Comparison of ENCODE assay signal across 2 cellular contexts in the genomic region with DNA sequence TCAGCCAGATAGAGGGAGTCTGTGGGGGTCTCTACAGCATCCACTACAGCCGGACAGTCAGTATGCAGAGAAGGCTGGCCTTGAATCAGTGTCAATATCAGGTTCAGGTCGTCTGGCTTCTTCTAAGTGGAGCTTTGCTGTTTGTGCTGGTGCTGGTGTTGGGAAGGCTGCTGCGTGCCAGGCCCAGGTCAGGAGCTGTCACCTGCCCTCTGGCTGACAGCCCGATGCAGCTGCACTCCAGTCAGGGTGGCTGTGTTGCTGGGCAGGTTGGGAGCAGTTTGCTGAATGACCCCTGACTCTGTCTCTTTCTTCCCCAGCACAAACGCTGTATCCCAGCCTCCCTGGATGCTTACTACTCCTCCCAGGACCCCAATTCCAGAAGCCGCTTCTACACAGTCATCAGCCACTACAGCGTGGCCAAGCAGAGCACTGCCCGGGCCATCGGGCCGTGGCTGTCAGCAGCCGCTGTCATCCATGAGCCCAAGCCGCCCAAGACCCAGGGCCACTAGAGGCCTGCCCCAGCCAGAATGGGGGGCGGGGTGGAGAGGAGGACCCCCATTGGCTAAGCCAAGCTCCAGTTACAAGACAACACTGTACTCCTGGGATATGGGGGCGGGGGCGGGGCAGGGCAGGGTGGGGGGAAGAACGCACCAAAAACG.
TF ChIP-seq lines count a peak whose summit lies in the region.

No MANE protein-coding gene starts in this region.

TF ChIP-seq in HepG2, 621 proteins besides CTCF, POLR2A, EP300 and RAD21:
- TF ChIP-seq, protein P1, sequence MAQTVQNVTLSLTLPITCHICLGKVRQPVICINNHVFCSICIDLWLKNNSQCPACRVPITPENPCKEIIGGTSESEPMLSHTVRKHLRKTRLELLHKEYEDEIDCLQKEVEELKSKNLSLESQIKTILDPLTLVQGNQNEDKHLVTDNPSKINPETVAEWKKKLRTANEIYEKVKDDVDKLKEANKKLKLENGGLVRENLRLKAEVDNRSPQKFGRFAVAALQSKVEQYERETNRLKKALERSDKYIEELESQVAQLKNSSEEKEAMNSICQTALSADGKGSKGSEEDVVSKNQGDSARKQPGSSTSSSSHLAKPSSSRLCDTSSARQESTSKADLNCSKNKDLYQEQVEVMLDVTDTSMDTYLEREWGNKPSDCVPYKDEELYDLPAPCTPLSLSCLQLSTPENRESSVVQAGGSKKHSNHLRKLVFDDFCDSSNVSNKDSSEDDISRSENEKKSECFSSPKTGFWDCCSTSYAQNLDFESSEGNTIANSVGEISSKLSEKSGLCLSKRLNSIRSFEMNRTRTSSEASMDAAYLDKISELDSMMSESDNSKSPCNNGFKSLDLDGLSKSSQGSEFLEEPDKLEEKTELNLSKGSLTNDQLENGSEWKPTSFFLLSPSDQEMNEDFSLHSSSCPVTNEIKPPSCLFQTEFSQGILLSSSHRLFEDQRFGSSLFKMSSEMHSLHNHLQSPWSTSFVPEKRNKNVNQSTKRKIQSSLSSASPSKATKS (CRISPR knock-in tag; IDR thresholded peaks at IDR 0.05) = no peak
- TF ChIP-seq, protein P2, sequence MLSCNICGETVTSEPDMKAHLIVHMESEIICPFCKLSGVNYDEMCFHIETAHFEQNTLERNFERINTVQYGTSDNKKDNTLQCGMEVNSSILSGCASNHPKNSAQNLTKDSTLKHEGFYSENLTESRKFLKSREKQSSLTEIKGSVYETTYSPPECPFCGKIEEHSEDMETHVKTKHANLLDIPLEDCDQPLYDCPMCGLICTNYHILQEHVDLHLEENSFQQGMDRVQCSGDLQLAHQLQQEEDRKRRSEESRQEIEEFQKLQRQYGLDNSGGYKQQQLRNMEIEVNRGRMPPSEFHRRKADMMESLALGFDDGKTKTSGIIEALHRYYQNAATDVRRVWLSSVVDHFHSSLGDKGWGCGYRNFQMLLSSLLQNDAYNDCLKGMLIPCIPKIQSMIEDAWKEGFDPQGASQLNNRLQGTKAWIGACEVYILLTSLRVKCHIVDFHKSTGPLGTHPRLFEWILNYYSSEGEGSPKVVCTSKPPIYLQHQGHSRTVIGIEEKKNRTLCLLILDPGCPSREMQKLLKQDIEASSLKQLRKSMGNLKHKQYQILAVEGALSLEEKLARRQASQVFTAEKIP (CRISPR knock-in tag; IDR thresholded peaks at IDR 0.05; ENCODE audit: borderline replicate concordance) = no peak
- TF ChIP-seq ZSCAN31 (CRISPR knock-in tag; IDR thresholded peaks at IDR 0.05; ENCODE audit: low read depth) (no peak), MYNN (CRISPR knock-in tag; IDR thresholded peaks at IDR 0.05; ENCODE audit: low read depth) (no peak), ZNF891 (CRISPR knock-in tag; IDR thresholded peaks at IDR 0.05) (no peak), ZNF468 (CRISPR knock-in tag; IDR thresholded peaks at IDR 0.05) (no peak), ZNF12 (CRISPR knock-in tag; IDR thresholded peaks at IDR 0.05) (no peak), ZNF776 (CRISPR knock-in tag; IDR thresholded peaks at IDR 0.05) (no peak), ZNF784 (CRISPR knock-in tag; IDR thresholded peaks at IDR 0.05; ENCODE audit: borderline replicate concordance) (no peak), ZMYM2 (CRISPR knock-in tag; IDR thresholded peaks at IDR 0.05) (no peak)

TF ChIP-seq in H1, 55 proteins besides CTCF, POLR2A, EP300 and RAD21:
- TF ChIP-seq SAP30 (IDR thresholded peaks at IDR 0.05; ENCODE audit: insufficient read depth, insufficient replicate concordance, low read length) (no peak), TAF1 (IDR thresholded peaks at IDR 0.05; ENCODE audit: low read depth, low read length) (no peak), SIRT6 (IDR thresholded peaks at IDR 0.05; ENCODE audit: low read length) (no peak), RNF2 (IDR thresholded peaks at IDR 0.05; ENCODE audit: borderline replicate concordance, low read depth, low read length, missing control alignments, poor library complexity, severe bottlenecking) (no peak), CEBPB (IDR thresholded peaks at IDR 0.05; ENCODE audit: low read depth, low read length) (no peak), KDM5A (IDR thresholded peaks at IDR 0.05; ENCODE audit: low read length) (no peak), TBP (IDR thresholded peaks at IDR 0.05; ENCODE audit: low read depth, low read length) (no peak), HDAC6 (IDR thresholded peaks at IDR 0.05; ENCODE audit: low read depth, low read length) (no peak), HDAC2 (IDR thresholded peaks at IDR 0.05; ENCODE audit: borderline replicate concordance in 1 of 2, low read depth in 2 of 2, low read length in 2 of 2) (no peak), KDM4A (IDR thresholded peaks at IDR 0.05; ENCODE audit: low read depth, low read length, severe bottlenecking) (no peak), SIN3A (conservative IDR thresholded peaks at IDR 0.05 in 1 of 2, IDR thresholded peaks at IDR 0.05 in 1 of 2; ENCODE audit: low read depth in 1 of 2, low read length in 2 of 2) (no peak), YY1 (IDR thresholded peaks at IDR 0.05; ENCODE audit: low read depth, low read length) (no peak), SP1 (IDR thresholded peaks at IDR 0.05; ENCODE audit: low read depth, low read length) (no peak), GTF2F1 (IDR thresholded peaks at IDR 0.05; ENCODE audit: borderline replicate concordance, low read depth, low read length) (no peak), ZNF274 (IDR thresholded peaks at IDR 0.05; ENCODE audit: borderline replicate concordance, extremely low read depth, low read length) (no peak)
- TF ChIP-seq, protein P3, sequence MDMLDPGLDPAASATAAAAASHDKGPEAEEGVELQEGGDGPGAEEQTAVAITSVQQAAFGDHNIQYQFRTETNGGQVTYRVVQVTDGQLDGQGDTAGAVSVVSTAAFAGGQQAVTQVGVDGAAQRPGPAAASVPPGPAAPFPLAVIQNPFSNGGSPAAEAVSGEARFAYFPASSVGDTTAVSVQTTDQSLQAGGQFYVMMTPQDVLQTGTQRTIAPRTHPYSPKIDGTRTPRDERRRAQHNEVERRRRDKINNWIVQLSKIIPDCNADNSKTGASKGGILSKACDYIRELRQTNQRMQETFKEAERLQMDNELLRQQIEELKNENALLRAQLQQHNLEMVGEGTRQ (IDR thresholded peaks at IDR 0.05; ENCODE audit: low read length) = no peak
